Comparison of ENCODE assay signal across 25 cellular contexts in the genomic region with DNA sequence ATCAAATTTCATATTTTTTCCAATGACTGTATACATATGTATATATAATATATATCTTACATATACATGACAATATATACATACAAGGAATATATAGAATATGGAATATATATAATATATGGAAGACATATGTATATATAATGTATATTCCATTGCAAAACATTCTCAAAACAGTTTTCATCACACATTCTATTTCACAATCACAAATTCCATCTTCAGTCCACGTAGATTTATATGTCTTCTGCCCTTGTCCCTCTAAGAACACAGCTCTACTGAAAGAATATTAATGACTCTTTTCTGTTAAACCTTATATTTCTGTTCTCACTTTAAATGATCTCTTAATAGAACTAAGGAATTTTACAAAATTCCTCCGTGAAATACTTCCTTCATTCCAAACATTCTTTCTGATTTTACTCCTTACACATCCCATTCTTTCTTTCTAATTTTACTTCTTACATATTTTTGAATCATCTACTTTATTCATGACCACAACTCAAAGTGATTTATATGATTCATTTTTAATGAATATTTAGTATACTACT.
A peak's percentile ranks its signal among the peaks of the same experiment; 100 is the strongest.
DNase-seq lines count a peak whose midpoint lies in the region; TF ChIP-seq lines count a peak whose summit lies in the region.
"Had no signal": no experiment of that assay in that cellular context is flagged by ENCODE, and none has a peak within 500 bp of the region (broad histone marks: within the 10 kb centered on the region; RNA-seq: fewer than 3 reads in every experiment).

No MANE protein-coding gene starts in this region.

- peak overlapping the region; percentile 18; the same call in 1 of the 2 replicates for H3K27ac ChIP-seq in WERI-Rb-1
- H3K27ac ChIP-seq in caudate nucleus (ENCODE audit: low read depth, low read length): no peak overlapping the region
- no peak overlapping the region for H3K27ac ChIP-seq in neuronal stem cell (replicated peaks; ENCODE audit: low read length)
- H3K27ac ChIP-seq: left lung, pancreas, PC-9, vagina had no signal

- H3K18ac ChIP-seq in neuronal stem cell (ENCODE audit: low read length): no peak overlapping the region

- no peaks in the 10 kb centered on the region for H3K4me1 ChIP-seq in neuronal stem cell (ENCODE audit: control insufficient read depth in 2 of 2, insufficient read depth in 1 of 2, low read depth in 1 of 2, low read length in 2 of 2)
- H3K4me1 ChIP-seq: left lung, pancreas, vagina had no signal

- H3K27me3 ChIP-seq in WERI-Rb-1 (ENCODE audit: insufficient read depth, low read depth, severe bottlenecking): no peaks in the 10 kb centered on the region
- no peaks in the 10 kb centered on the region for H3K27me3 ChIP-seq in neuronal stem cell (ENCODE audit: control insufficient read depth in 3 of 3, insufficient read depth in 3 of 3, low read depth in 1 of 3, low read length in 3 of 3)
- H3K27me3 ChIP-seq: left lung, pancreas, vagina had no signal

- H3K4me2 ChIP-seq in neuronal stem cell (ENCODE audit: insufficient read depth, low read length, poor library complexity, severe bottlenecking): no peak overlapping the region
- H3K4me2 ChIP-seq: PC-9 had no signal

- H2BK120ac ChIP-seq in neuronal stem cell (ENCODE audit: low read depth, low read length): no peak overlapping the region

- H2BK5ac ChIP-seq in neuronal stem cell (ENCODE audit: low read length): no peak overlapping the region

- no peak overlapping the region for H3K4me3 ChIP-seq in WERI-Rb-1 (ENCODE audit: low read depth, low read length)
- H3K4me3 ChIP-seq in neuronal stem cell (ENCODE audit: low read length in 2 of 2): no peak overlapping the region
- H3K4me3 ChIP-seq: K562, left lung, pancreas, PC-9, vagina had no signal

- no peak overlapping the region for H3K4ac ChIP-seq in neuronal stem cell (ENCODE audit: low read length)

- no peak for DNase-seq in HFFc6
- no peak for DNase-seq in WERI-Rb-1
- peak; percentile 12 for DNase-seq in glomerular visceral epithelial cell (ENCODE audit: extremely low spot score)
- no peak for DNase-seq in caudate nucleus (lab: John Stamatoyannopoulos, UW)
- DNase-seq in anterior cingulate cortex (lab: John Stamatoyannopoulos, UW): no peak
- DNase-seq in neuronal stem cell (ENCODE audit: low spot score): no peak
- DNase-seq in SK-N-DZ (ENCODE audit: low spot score): no peak
- DNase-seq: activated CD4-positive, alpha-beta memory T cell treated with anti-CD3 and anti-CD28 coated beads, Interleukin-2, amount 10 ng/mL, durations not matched to agents 7 days and 5 days; activated CD4-positive, CD25-positive, alpha-beta regulatory T cell treated with anti-CD3 and anti-CD28 coated beads, Interleukin-2, amount 50 U/mL, for 72 hours; activated effector memory CD4-positive, alpha-beta T cell treated with anti-CD3 and anti-CD28 coated beads, Interleukin-2, amount 50 U/mL, for 16 hours; CD4-positive, CD25-positive, alpha-beta regulatory T cell; cortex of kidney; left lung; midbrain; MM.1S; natural killer cell; NCI-H1417 treated with DMSO at 0.1 percent for 48 hours; NCI-H510A treated with DMSO at 0.1 percent for 48 hours; pancreas; PC-9; SHP77 treated with DMSO at 0.1 percent for 48 hours; stimulated activated naive CD8-positive, alpha-beta T cell treated with anti-CD3 and anti-CD28 coated beads, Interleukin-15, Interleukin-2, amounts not matched to agents 100 U/mL and 50 U/mL, for 24 hours; T-cell had no signal

- no peak overlapping the region for H3K14ac ChIP-seq in neuronal stem cell (ENCODE audit: low read length)

- H3K36me3 ChIP-seq in WERI-Rb-1: no peaks in the 10 kb centered on the region
- no peaks in the 10 kb centered on the region for H3K36me3 ChIP-seq in neuronal stem cell (replicated peaks in 1 of 2; ENCODE audit: control insufficient read depth in 2 of 2, insufficient read depth in 2 of 2, low read length in 2 of 2)
- H3K36me3 ChIP-seq: left lung, pancreas, vagina had no signal

- H3K79me1 ChIP-seq in neuronal stem cell (ENCODE audit: low read depth, low read length): no peaks in the 10 kb centered on the region

- H3K4me1 Mint-ChIP-seq in HFFc6 (ENCODE audit: low read depth): peaks cover 35% of the 10 kb centered on the region; the same call in 1 of the 2 replicates
- H3K4me1 Mint-ChIP-seq: activated CD4-positive, alpha-beta memory T cell treated with anti-CD3 and anti-CD28 coated beads, Interleukin-2, amount 10 ng/mL, durations not matched to agents 7 days and 5 days; CD4-positive, CD25-positive, alpha-beta regulatory T cell; natural killer cell; T-cell had no signal

- H3K9me3 Mint-ChIP-seq in HFFc6: peaks cover 5% of the 10 kb centered on the region; the same call in 1 of the 2 replicates
- H3K9me3 Mint-ChIP-seq: activated CD4-positive, alpha-beta memory T cell treated with anti-CD3 and anti-CD28 coated beads, Interleukin-2, amount 10 ng/mL, durations not matched to agents 7 days and 5 days had no signal

- H2AK5ac ChIP-seq in neuronal stem cell (ENCODE audit: low read depth, low read length): no peak overlapping the region

- WGBS in neuronal stem cell (ENCODE audit: extremely low coverage in 2 of 2, insufficient read length in 2 of 2, insufficient replicate concordance in 1 of 2), 2 donors: 100% methylated on average over 1 of the region's 2 CpGs; no CpG with 5 or more reads in 1 of the 2 donors

- no peak overlapping the region for H3K23ac ChIP-seq in neuronal stem cell (ENCODE audit: low read depth, low read length, poor library complexity)

- H2BK12ac ChIP-seq in neuronal stem cell (ENCODE audit: low read length): no peak overlapping the region

- H3K27ac Mint-ChIP-seq in HFFc6: peak overlapping the region; percentile 4; the same call in 1 of the 2 replicates
- H3K27ac Mint-ChIP-seq: activated CD4-positive, alpha-beta memory T cell treated with anti-CD3 and anti-CD28 coated beads, Interleukin-2, amount 10 ng/mL, durations not matched to agents 7 days and 5 days; CD4-positive, CD25-positive, alpha-beta regulatory T cell; natural killer cell; T-cell had no signal

- no peaks in the 10 kb centered on the region for H3K9me3 ChIP-seq in WERI-Rb-1 (ENCODE audit: severe bottlenecking)
- no peaks in the 10 kb centered on the region for H3K9me3 ChIP-seq in neuronal stem cell (replicated peaks in 1 of 2; ENCODE audit: control insufficient read depth in 2 of 2, insufficient read depth in 1 of 2, low read depth in 1 of 2, low read length in 2 of 2)
- H3K9me3 ChIP-seq: left lung, pancreas, vagina had no signal

- H3K4me3 Mint-ChIP-seq in HFFc6: peak overlapping the region; percentile 25; the same call in 1 of the 2 replicates
- H3K4me3 Mint-ChIP-seq: activated CD4-positive, alpha-beta memory T cell treated with anti-CD3 and anti-CD28 coated beads, Interleukin-2, amount 10 ng/mL, durations not matched to agents 7 days and 5 days; CD4-positive, CD25-positive, alpha-beta regulatory T cell; natural killer cell; T-cell had no signal

- no peak overlapping the region for H2BK15ac ChIP-seq in neuronal stem cell (ENCODE audit: low read length)

- no peak overlapping the region for H2AFZ ChIP-seq in neuronal stem cell (ENCODE audit: low read length)
- H2AFZ ChIP-seq: PC-9 had no signal

- TF ChIP-seq CTCF in HFFc6 (IDR thresholded peaks at IDR 0.05): no peak
- no peak for TF ChIP-seq CTCF in WERI-Rb-1 (IDR thresholded peaks at IDR 0.05; ENCODE audit: low read depth, low read length)

- no peak overlapping the region for H4K8ac ChIP-seq in neuronal stem cell (ENCODE audit: low read depth, low read length)

- no peaks in the 10 kb centered on the region for H3K27me3 Mint-ChIP-seq in HFFc6 (ENCODE audit: insufficient read depth)
- H3K27me3 Mint-ChIP-seq: activated CD4-positive, alpha-beta memory T cell treated with anti-CD3 and anti-CD28 coated beads, Interleukin-2, amount 10 ng/mL, durations not matched to agents 7 days and 5 days; CD4-positive, CD25-positive, alpha-beta regulatory T cell; T-cell had no signal

- H3K9ac ChIP-seq in neuronal stem cell (ENCODE audit: low read depth, low read length, poor library complexity): no peak overlapping the region

- H4K91ac ChIP-seq in neuronal stem cell (ENCODE audit: low read depth, low read length, poor library complexity): no peak overlapping the region

- no peaks in the 10 kb centered on the region for H3K36me3 Mint-ChIP-seq in HFFc6 (ENCODE audit: low read depth)
- H3K36me3 Mint-ChIP-seq: CD4-positive, CD25-positive, alpha-beta regulatory T cell; natural killer cell; T-cell had no signal
